ENCODE assay signal across 1 cellular context in genomic region chr20:38167851-38168760, GRCh38.
TF ChIP-seq lines count a peak whose summit lies in the region.

No MANE protein-coding gene starts in this region.

TF ChIP-seq in HepG2, 621 proteins besides CTCF, POLR2A, EP300 and RAD21 (continued from another document and continues in another):
- TF ChIP-seq PRDM15 (CRISPR knock-in tag; IDR thresholded peaks at IDR 0.05) (peak; percentile 88), ZNF383 (CRISPR knock-in tag; IDR thresholded peaks at IDR 0.05; ENCODE audit: borderline replicate concordance) (no peak), REPIN1 (CRISPR knock-in tag; IDR thresholded peaks at IDR 0.05; ENCODE audit: borderline replicate concordance, low read depth) (no peak), ZBTB37 (CRISPR knock-in tag; IDR thresholded peaks at IDR 0.05) (no peak), ZNF138 (CRISPR knock-in tag; IDR thresholded peaks at IDR 0.05; ENCODE audit: low read depth) (0 out of 2 replicates have a peak, but pooled peaks have one; percentile 58), SETDB1 (CRISPR knock-in tag; IDR thresholded peaks at IDR 0.05; ENCODE audit: borderline replicate concordance) (peak; percentile 69; the same call in 1 of the 2 replicates), HOXA7 (CRISPR knock-in tag; IDR thresholded peaks at IDR 0.05) (no peak), EHMT2 (IDR thresholded peaks at IDR 0.05; ENCODE audit: borderline replicate concordance, low read depth, low read length) (no peak), GLMP (CRISPR knock-in tag; IDR thresholded peaks at IDR 0.05; ENCODE audit: borderline replicate concordance) (no peak), YY1 (IDR thresholded peaks at IDR 0.05; ENCODE audit: insufficient read depth, insufficient replicate concordance, low read depth, low read length) (peak; percentile 65), PRDM10 (CRISPR knock-in tag; IDR thresholded peaks at IDR 0.05; ENCODE audit: low read depth) (peak; percentile 45), SAFB2 (CRISPR knock-in tag; IDR thresholded peaks at IDR 0.05; ENCODE audit: borderline replicate concordance, low read depth) (no peak; the same call in 1 of the 2 replicates), ZNF460 (CRISPR knock-in tag; IDR thresholded peaks at IDR 0.05; ENCODE audit: borderline replicate concordance) (no peak), ZHX2 (IDR thresholded peaks at IDR 0.05; ENCODE audit: low read depth) (peak; percentile 75), ZHX2 (CRISPR knock-in tag; IDR thresholded peaks at IDR 0.05; ENCODE audit: borderline replicate concordance) (no peak), ZBTB43 (CRISPR knock-in tag; conservative IDR thresholded peaks at IDR 0.05) (peak; percentile 55), ISL2 (CRISPR knock-in tag; IDR thresholded peaks at IDR 0.05) (no peak), HES4 (CRISPR knock-in tag; IDR thresholded peaks at IDR 0.05; ENCODE audit: borderline replicate concordance) (no peak), ZNF441 (CRISPR knock-in tag; IDR thresholded peaks at IDR 0.05; ENCODE audit: borderline replicate concordance) (peak; percentile 70; the same call in 1 of the 2 replicates), SP4 (CRISPR knock-in tag; IDR thresholded peaks at IDR 0.05) (no peak), SAP130 (CRISPR knock-in tag; IDR thresholded peaks at IDR 0.05; ENCODE audit: low read depth) (peak; percentile 92), DBP (CRISPR knock-in tag; IDR thresholded peaks at IDR 0.05; ENCODE audit: not compliant biosample characterization) (no peak), THAP7 (CRISPR knock-in tag; IDR thresholded peaks at IDR 0.05) (0 out of 2 replicates have a peak, but pooled peaks have one; percentile 53), NRL (CRISPR knock-in tag; IDR thresholded peaks at IDR 0.05; ENCODE audit: borderline replicate concordance) (0 out of 2 replicates have a peak, but pooled peaks have one; percentile 15), ZNF609 (CRISPR knock-in tag; IDR thresholded peaks at IDR 0.05; ENCODE audit: borderline replicate concordance) (no peak), ETV5 (CRISPR knock-in tag; IDR thresholded peaks at IDR 0.05; ENCODE audit: borderline replicate concordance) (peak; percentile 97), STAG1 (CRISPR knock-in tag; IDR thresholded peaks at IDR 0.05) (peak; percentile 33), SPEN (CRISPR knock-in tag; IDR thresholded peaks at IDR 0.05; ENCODE audit: low read depth) (0 out of 2 replicates have a peak, but pooled peaks have one; percentile 32), LCORL (IDR thresholded peaks at IDR 0.05) (no peak), LCORL (CRISPR knock-in tag; IDR thresholded peaks at IDR 0.05) (peak; percentile 96)
